ENCODE assay signal across 7 cellular contexts in the genomic region with DNA sequence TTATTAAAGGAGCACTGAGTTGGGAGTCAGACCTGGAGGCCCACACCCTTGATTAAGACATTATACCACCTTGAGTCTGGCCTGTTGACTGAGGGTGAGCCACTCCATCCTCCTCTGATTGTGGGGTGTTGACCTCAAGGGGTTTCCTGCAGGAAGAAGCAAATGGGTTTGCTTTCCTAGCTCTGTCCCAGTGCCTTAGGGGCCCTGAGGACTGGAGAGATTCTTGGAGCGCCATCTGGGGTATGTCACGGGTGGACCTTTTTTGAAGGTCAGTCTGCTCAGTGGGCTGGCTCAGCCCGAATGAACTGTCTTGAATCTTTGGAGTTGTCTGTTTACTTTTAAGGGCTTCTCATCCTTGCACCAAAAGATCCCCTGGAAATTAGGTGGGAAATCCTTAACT. TPM values are rescaled to one million over a fixed set of nuclear protein-coding genes. Genes with fewer than 3 reads are reported as not detected.
DNase-seq lines count a peak whose midpoint lies in the region; ATAC-seq, FAIRE-seq and TF ChIP-seq lines count a peak whose summit lies in the region.
"Not testable (repeated sequence)": the region's sequence is repeated elsewhere in the genome, so short reads cannot be mapped to it uniquely, and the experiment has no call there.

No MANE protein-coding gene starts in this region.

- not testable (repeated sequence) for ATAC-seq in activated CD4-positive, alpha-beta T cell treated with anti-CD3 and anti-CD28 coated beads for 36 hours; activated CD8-positive, alpha-beta memory T cell treated with anti-CD3 and anti-CD28 coated beads, Interleukin-2, amount 10 ng/mL, durations not matched to agents 7 days and 5 days; GM12878

- TF ChIP-seq POLR2A in GM12878 (IDR thresholded peaks at IDR 0.05; ENCODE audit: low read depth, low read length) = not testable (repeated sequence)

- SMC1A ChIA-PET in GM12878 (lab: Charles Lee; ENCODE audit: uncharacterized antibody, unreplicated experiment) = interaction anchor here (1.9 to 13.6 kb wide), 4 partner anchors 8 to 135 kb away, joined by 4 to 228 read pairs (median 100); no protein-coding TSS in a partner anchor

- in situ Hi-C loops in GM12878 (cut with MboI) = loop anchor here (10.0 to 25.0 kb wide), 2 partner anchors 591 to 1273 kb away; partner anchors contain the start of genes NEK8, TLCD1 and TRAF4

- not testable (repeated sequence) for H3K4me3 Mint-ChIP-seq in activated CD4-positive, alpha-beta T cell treated with anti-CD3 and anti-CD28 coated beads for 36 hours; activated CD8-positive, alpha-beta memory T cell treated with anti-CD3 and anti-CD28 coated beads, Interleukin-2, amount 10 ng/mL, durations not matched to agents 7 days and 5 days; activated naive CD4-positive, alpha-beta T cell treated with anti-CD3 and anti-CD28 coated beads for 36 hours
- peak overlapping the region; percentile 25 for H3K4me3 Mint-ChIP-seq in glutamatergic neuron (ENCODE audit: unreplicated experiment)
- H3K4me3 Mint-ChIP-seq in stimulated activated naive CD8-positive, alpha-beta T cell treated with anti-CD3 and anti-CD28 coated beads, Interleukin-15, Interleukin-2, amounts not matched to agents 100 ng/mL and 50 ng/mL, for 24 hours = peak overlapping the region; percentile 26

- CTCF ChIA-PET in activated CD4-positive, alpha-beta T cell treated with anti-CD3 and anti-CD28 coated beads for 36 hours (lab: Charles Lee); activated CD8-positive, alpha-beta memory T cell treated with anti-CD3 and anti-CD28 coated beads, Interleukin-2, amount 10 ng/mL, durations not matched to agents 7 days and 5 days (lab: Charles Lee): not testable (repeated sequence)
- CTCF ChIA-PET in activated naive CD4-positive, alpha-beta T cell treated with anti-CD3 and anti-CD28 coated beads for 36 hours (lab: Charles Lee) = interaction anchor here (0.6 to 1.0 kb wide), 3 partner anchors 115 to 226 kb away, joined by 3 to 4 read pairs (median 3); no protein-coding TSS in a partner anchor
- CTCF ChIA-PET in GM12878 (lab: Yijun Ruan, JAX) = interaction anchor here (0.7 to 5.3 kb wide), 3 partner anchors 28 to 137 kb away, joined by 3 to 44 read pairs (median 3); no protein-coding TSS in a partner anchor

- H3K27ac ChIP-seq in GM12878 (ENCODE audit: control insufficient read depth, insufficient read depth) = peak overlapping the region; percentile 63

- H3K9me3 ChIP-seq in Loucy (ENCODE audit: insufficient read depth, low read depth, low read length); GM12878 (replicated peaks; ENCODE audit: control insufficient read depth, insufficient read depth, low read length): not testable (repeated sequence)

- not testable (repeated sequence) for H3K9ac ChIP-seq in Loucy (ENCODE audit: low read depth, low read length, poor library complexity, severe bottlenecking); GM12878 (ENCODE audit: control insufficient read depth, insufficient read depth, low read length)

- peaks cover 85% of the 10 kb centered on the region for H3K4me1 Mint-ChIP-seq in activated CD4-positive, alpha-beta T cell treated with anti-CD3 and anti-CD28 coated beads for 36 hours
- H3K4me1 Mint-ChIP-seq in activated CD8-positive, alpha-beta memory T cell treated with anti-CD3 and anti-CD28 coated beads, Interleukin-2, amount 10 ng/mL, durations not matched to agents 7 days and 5 days = peaks cover 87% of the 10 kb centered on the region
- H3K4me1 Mint-ChIP-seq in activated naive CD4-positive, alpha-beta T cell treated with anti-CD3 and anti-CD28 coated beads for 36 hours (ENCODE audit: low read depth) = peaks cover 83% of the 10 kb centered on the region
- H3K4me1 Mint-ChIP-seq in glutamatergic neuron (ENCODE audit: low read depth, unreplicated experiment) = peaks cover 68% of the 10 kb centered on the region
- H3K4me1 Mint-ChIP-seq in stimulated activated naive CD8-positive, alpha-beta T cell treated with anti-CD3 and anti-CD28 coated beads, Interleukin-15, Interleukin-2, amounts not matched to agents 100 ng/mL and 50 ng/mL, for 24 hours (ENCODE audit: low read depth) = peaks cover 92% of the 10 kb centered on the region

- not testable (repeated sequence) for H3K9me2 ChIP-seq in Loucy (replicated peaks; ENCODE audit: low read depth, low read length)

- RAD21 ChIA-PET in GM12878 (lab: Charles Lee; ENCODE audit: unreplicated experiment) = interaction anchor here (2.1 to 9.7 kb wide), 3 partner anchors 8 to 136 kb away, joined by 6 to 229 read pairs (median 113); no protein-coding TSS in a partner anchor

- H3K27me3 Mint-ChIP-seq in activated CD4-positive, alpha-beta T cell treated with anti-CD3 and anti-CD28 coated beads for 36 hours; activated CD8-positive, alpha-beta memory T cell treated with anti-CD3 and anti-CD28 coated beads, Interleukin-2, amount 10 ng/mL, durations not matched to agents 7 days and 5 days; activated naive CD4-positive, alpha-beta T cell treated with anti-CD3 and anti-CD28 coated beads for 36 hours (ENCODE audit: low read depth); glutamatergic neuron (ENCODE audit: unreplicated experiment); stimulated activated naive CD8-positive, alpha-beta T cell treated with anti-CD3 and anti-CD28 coated beads, Interleukin-15, Interleukin-2, amounts not matched to agents 100 ng/mL and 50 ng/mL, for 24 hours: not testable (repeated sequence)

- BruUV-seq in GM12878 (replicated peaks; lab: Mats Ljungman, UMichigan) = not testable (repeated sequence)

- peaks cover 11% of the 10 kb centered on the region for H3K36me3 Mint-ChIP-seq in activated CD4-positive, alpha-beta T cell treated with anti-CD3 and anti-CD28 coated beads for 36 hours (ENCODE audit: low read depth)
- not testable (repeated sequence) for H3K36me3 Mint-ChIP-seq in activated CD8-positive, alpha-beta memory T cell treated with anti-CD3 and anti-CD28 coated beads, Interleukin-2, amount 10 ng/mL, durations not matched to agents 7 days and 5 days; glutamatergic neuron (ENCODE audit: unreplicated experiment); stimulated activated naive CD8-positive, alpha-beta T cell treated with anti-CD3 and anti-CD28 coated beads, Interleukin-15, Interleukin-2, amounts not matched to agents 100 ng/mL and 50 ng/mL, for 24 hours (ENCODE audit: low read depth)
- H3K36me3 Mint-ChIP-seq in activated naive CD4-positive, alpha-beta T cell treated with anti-CD3 and anti-CD28 coated beads for 36 hours (ENCODE audit: low read depth) = peaks cover 14% of the 10 kb centered on the region

- H3K36me3 ChIP-seq in Loucy (ENCODE audit: insufficient read depth, low read length); GM12878 (ENCODE audit: control insufficient read depth in 2 of 2, insufficient read depth in 2 of 2, low read length in 1 of 2): not testable (repeated sequence)

- not testable (repeated sequence) for TF ChIP-seq RAD21 in GM12878 (IDR thresholded peaks at IDR 0.05; ENCODE audit: insufficient read depth, low read depth, low read length)

- DNase-seq in activated CD4-positive, alpha-beta T cell treated with anti-CD3 and anti-CD28 coated beads for 36 hours; activated CD8-positive, alpha-beta memory T cell treated with anti-CD3 and anti-CD28 coated beads, Interleukin-2, amount 10 ng/mL, durations not matched to agents 7 days and 5 days; activated naive CD4-positive, alpha-beta T cell treated with anti-CD3 and anti-CD28 coated beads for 36 hours; GM12878 (ENCODE audit: low read depth, low spot score); glutamatergic neuron: not testable (repeated sequence)

- POLR2A ChIA-PET in activated CD4-positive, alpha-beta T cell treated with anti-CD3 and anti-CD28 coated beads for 36 hours (lab: Charles Lee) = not testable (repeated sequence)
- POLR2A ChIA-PET in GM12878 (lab: Charles Lee) = interaction anchor here (13.1 kb wide), 1 partner anchor 7 kb away, joined by 143 read pairs; no protein-coding TSS in a partner anchor

- WGBS in GM12878 (ENCODE audit: insufficient coverage, insufficient replicate concordance, low lambda C conversion rate, missing lambda C conversion rate) = 83% methylated on average over 3 of the region's 3 CpGs

- intact Hi-C loops in activated CD4-positive, alpha-beta T cell treated with anti-CD3 and anti-CD28 coated beads for 36 hours (cut with DNase I, micrococcal nuclease); activated naive CD4-positive, alpha-beta T cell treated with anti-CD3 and anti-CD28 coated beads for 36 hours (cut with micrococcal nuclease): not testable (repeated sequence)
- intact Hi-C loops in GM12878 (cut with micrococcal nuclease; ENCODE audit: unreplicated experiment) = loop anchor here (5.0 kb wide), 1 partner anchor 33 kb away; no protein-coding TSS in a partner anchor

- H3K9me3 Mint-ChIP-seq in activated CD4-positive, alpha-beta T cell treated with anti-CD3 and anti-CD28 coated beads for 36 hours (ENCODE audit: low read depth); activated CD8-positive, alpha-beta memory T cell treated with anti-CD3 and anti-CD28 coated beads, Interleukin-2, amount 10 ng/mL, durations not matched to agents 7 days and 5 days (ENCODE audit: low read depth); activated naive CD4-positive, alpha-beta T cell treated with anti-CD3 and anti-CD28 coated beads for 36 hours; glutamatergic neuron (ENCODE audit: unreplicated experiment); stimulated activated naive CD8-positive, alpha-beta T cell treated with anti-CD3 and anti-CD28 coated beads, Interleukin-15, Interleukin-2, amounts not matched to agents 100 ng/mL and 50 ng/mL, for 24 hours: not testable (repeated sequence)

- not testable (repeated sequence) for TF ChIP-seq CTCF in Loucy (conservative IDR thresholded peaks at IDR 0.05; ENCODE audit: low read length); GM12878 (IDR thresholded peaks at IDR 0.05 in 2 of 3, conservative IDR thresholded peaks at IDR 0.05 in 1 of 3; ENCODE audit: control insufficient read depth in 2 of 3, extremely low read depth in 1 of 3, insufficient read depth in 1 of 3, low read depth in 3 of 3, low read length in 3 of 3); glutamatergic neuron (IDR thresholded peaks at IDR 0.05; ENCODE audit: partially characterized antibody, unreplicated experiment)

- H3K4me2 ChIP-seq in Loucy (ENCODE audit: low read depth, low read length, poor library complexity, severe bottlenecking) = peak overlapping the region; percentile 97
- peak overlapping the region; percentile 88; the same call in 1 of the 2 replicates for H3K4me2 ChIP-seq in GM12878 (ENCODE audit: control insufficient read depth, insufficient read depth)

- not testable (repeated sequence) for H4K20me1 ChIP-seq in Loucy (ENCODE audit: insufficient read depth, low read length, poor library complexity, severe bottlenecking); GM12878 (ENCODE audit: control insufficient read depth, insufficient read depth)

- H3F3A ChIP-seq in Loucy (ENCODE audit: low read depth) = not testable (repeated sequence)

- not testable (repeated sequence) for FAIRE-seq in GM12878 (lab: Jason Lieb, UNC)

- H3K79me2 ChIP-seq in Loucy (ENCODE audit: insufficient read depth, low read length) = peaks cover 87% of the 10 kb centered on the region
- peaks cover 90% of the 10 kb centered on the region for H3K79me2 ChIP-seq in GM12878 (ENCODE audit: control insufficient read depth, insufficient read depth, low read length)

- H3K27ac Mint-ChIP-seq in activated CD4-positive, alpha-beta T cell treated with anti-CD3 and anti-CD28 coated beads for 36 hours = peak overlapping the region; percentile 3
- H3K27ac Mint-ChIP-seq in activated CD8-positive, alpha-beta memory T cell treated with anti-CD3 and anti-CD28 coated beads, Interleukin-2, amount 10 ng/mL, durations not matched to agents 7 days and 5 days = peak overlapping the region; percentile 56
- H3K27ac Mint-ChIP-seq in activated naive CD4-positive, alpha-beta T cell treated with anti-CD3 and anti-CD28 coated beads for 36 hours = peak overlapping the region; percentile 39
- H3K27ac Mint-ChIP-seq in glutamatergic neuron (ENCODE audit: unreplicated experiment) = peak overlapping the region; percentile 28
- peak overlapping the region; percentile 21 for H3K27ac Mint-ChIP-seq in stimulated activated naive CD8-positive, alpha-beta T cell treated with anti-CD3 and anti-CD28 coated beads, Interleukin-15, Interleukin-2, amounts not matched to agents 100 ng/mL and 50 ng/mL, for 24 hours

- not testable (repeated sequence) for TF ChIP-seq EP300 in GM12878 (IDR thresholded peaks at IDR 0.05; ENCODE audit: borderline replicate concordance in 1 of 2, control insufficient read depth in 1 of 2, low read depth in 2 of 2, low read length in 2 of 2)

- peaks cover 73% of the 10 kb centered on the region for H3K4me1 ChIP-seq in Loucy (ENCODE audit: insufficient read depth, low read length, poor library complexity, severe bottlenecking)
- H3K4me1 ChIP-seq in GM12878 (ENCODE audit: control insufficient read depth, insufficient read depth, low read length) = peaks cover 62% of the 10 kb centered on the region

- H2AFZ ChIP-seq in Loucy (ENCODE audit: low read length); GM12878 (ENCODE audit: control insufficient read depth, low read depth, low read length): not testable (repeated sequence)

- not testable (repeated sequence) for H3K27me3 ChIP-seq in Loucy (ENCODE audit: insufficient read depth, low read length, poor library complexity, severe bottlenecking); GM12878 (replicated peaks in 1 of 2; ENCODE audit: control insufficient read depth in 2 of 2, insufficient read depth in 2 of 2, low read length in 1 of 2)

- H3K4me3 ChIP-seq in Loucy (ENCODE audit: low read length, poor library complexity, severe bottlenecking) (peak overlapping the region; percentile 20), GM12878 (peak overlapping the region; percentile 29; the same call in 1 of the 2 replicates)

RNA-seq across cellular contexts. Expression of gene KSR1, which starts 7.8 kb away (rescaled TPM):
- 100 to 1,000 TPM in 1 of 2 experiments, 10 to 100 TPM in 1; 96.6 to 113 TPM for total RNA-seq in activated CD4-positive, alpha-beta T cell treated with anti-CD3 and anti-CD28 coated beads for 36 hours
- 10 to 100 TPM; 56.6 to 70.4 TPM for total RNA-seq in activated CD8-positive, alpha-beta memory T cell treated with anti-CD3 and anti-CD28 coated beads, Interleukin-2, amount 10 ng/mL, durations not matched to agents 7 days and 5 days
- total RNA-seq in activated naive CD4-positive, alpha-beta T cell treated with anti-CD3 and anti-CD28 coated beads for 36 hours = 100 to 1,000 TPM; 179 to 189 TPM
- 502 and 598 TPM in 2 replicates for total RNA-seq in GM12878 (2013; cell fraction: nucleolus; rRNA removed)
- total RNA-seq in GM12878 (2014; rRNA removed) = 21.4 and 26.1 TPM in 2 replicates
- 19.7 and 20.1 TPM in 2 replicates for total RNA-seq in GM12878 (2014; rRNA removed; fragmentation: Illumina TruSeq; extraction: Trizol)
- total RNA-seq in GM12878 (2021) = 60.7 and 64.9 TPM in 2 replicates
- 9.6 TPM for polyA plus RNA-seq in GM12878 (2011; ENCODE audit: low read depth)
- 48.2 and 66.6 TPM in 2 replicates for polyA plus RNA-seq in GM12878 (2011; rRNA removed)
- polyA plus RNA-seq in GM12878 (2011; cell fraction: cytosol; rRNA removed) = 61.2 and 63.3 TPM in 2 replicates
- polyA plus RNA-seq in GM12878 (2011; cell fraction: nucleus; rRNA removed) = 337 and 354 TPM in 2 replicates
- polyA plus RNA-seq in GM12878 (2012) = 14.1 and 24.0 TPM in 2 replicates
- polyA plus RNA-seq in GM12878 (2014; fragmentation: Illumina TruSeq; extraction: Trizol) = 29.2 and 44.1 TPM in 2 replicates
- polyA plus RNA-seq in GM12878 (2014; fragmentation: Nextera tagmentation; extraction: Ambion mirVana) = 1 to 10 TPM in 1 of 2 experiments, under 1 TPM in 1; 0.97 to 1.7 TPM
- 44.7 and 47.2 TPM in 2 replicates for polyA plus RNA-seq in GM12878 (2014; rRNA removed)
- 10 to 100 TPM; 17.5 to 18.3 TPM for polyA plus RNA-seq in GM12878 (2016; fragmentation: Nextera tagmentation; extraction: Ambion mirVana)
- polyA minus RNA-seq in GM12878 (2011; rRNA and poly(A)+ RNA removed) = 99.3 and 144 TPM in 2 replicates
- polyA minus RNA-seq in GM12878 (2011; cell fraction: cytosol; rRNA and poly(A)+ RNA removed) = 35.6 and 42.5 TPM in 2 replicates
- 107 and 177 TPM in 2 replicates for polyA minus RNA-seq in GM12878 (2011; cell fraction: nucleus; rRNA and poly(A)+ RNA removed)
- 203 TPM for total RNA-seq in glutamatergic neuron (ENCODE audit: unreplicated experiment)

Comparison
In these comparisons a context has a peak if more than half of its experiments do, and no peak if none do; other contexts are left out.
1. H3K27ac Mint-ChIP-seq: peak in every context shown above with its lines; median percentile 56 in activated CD8-positive, alpha-beta memory T cell treated with anti-CD3 and anti-CD28 coated beads, Interleukin-2, amount 10 ng/mL, durations not matched to agents 7 days and 5 days; 39 in activated naive CD4-positive, alpha-beta T cell treated with anti-CD3 and anti-CD28 coated beads for 36 hours; 28 in glutamatergic neuron; 21 in stimulated activated naive CD8-positive, alpha-beta T cell treated with anti-CD3 and anti-CD28 coated beads, Interleukin-15, Interleukin-2, amounts not matched to agents 100 ng/mL and 50 ng/mL, for 24 hours; 3 in activated CD4-positive, alpha-beta T cell treated with anti-CD3 and anti-CD28 coated beads for 36 hours.